In genomic region chr2:145975406-145975805, GRCh38 we compare ENCODE assay signal across 19 cellular contexts.
"Had no signal": no experiment of that assay in that cellular context is flagged by ENCODE, and none has a peak within 500 bp of the region (broad histone marks: within the 10 kb centered on the region; RNA-seq: fewer than 3 reads in every experiment).

No MANE protein-coding gene starts in this region.

- DNase-seq: effector memory CD8-positive, alpha-beta T cell; foreskin keratinocyte; heart right ventricle; hypothalamus; islet precursor cell; mammary epithelial cell; natural killer cell; posterior cingulate gyrus; sigmoid colon; small intestine; stimulated activated CD4-positive, alpha-beta T cell treated with anti-CD3 and anti-CD28 coated beads, Interleukin-12 subunit alpha, Interleukin-12 subunit beta, amount 100 ng/mL, for 4 hours; stimulated activated naive CD4-positive, alpha-beta T cell; trophoblast cell had no signal

- H3K27me3 ChIP-seq: esophagus muscularis mucosa, heart right ventricle, right atrium auricular region, sigmoid colon had no signal

- H3K27ac ChIP-seq: coronary artery, epithelial cell of prostate, esophagus muscularis mucosa, foreskin keratinocyte, heart right ventricle, right atrium auricular region, sigmoid colon had no signal

- H3K4me3 ChIP-seq: coronary artery, esophagus muscularis mucosa, heart right ventricle, right atrium auricular region, sigmoid colon had no signal

- H3K36me3 Mint-ChIP-seq: natural killer cell had no signal

- H3K27me3 Mint-ChIP-seq: effector memory CD8-positive, alpha-beta T cell had no signal

- H3K4me3 Mint-ChIP-seq: effector memory CD8-positive, alpha-beta T cell; natural killer cell; neural crest cell had no signal

- H3K4me1 ChIP-seq: esophagus muscularis mucosa, foreskin keratinocyte, heart right ventricle, right atrium auricular region, sigmoid colon had no signal

- H3K9me3 ChIP-seq: esophagus muscularis mucosa, heart right ventricle, right atrium auricular region, sigmoid colon had no signal

- H3K4me1 Mint-ChIP-seq: natural killer cell, neural crest cell had no signal

- ATAC-seq: effector memory CD8-positive, alpha-beta T cell; foreskin keratinocyte; heart right ventricle; left lobe of liver; natural killer cell had no signal

- H3K27ac Mint-ChIP-seq: effector memory CD8-positive, alpha-beta T cell; natural killer cell had no signal

- H3K36me3 ChIP-seq: esophagus muscularis mucosa, heart right ventricle, right atrium auricular region, sigmoid colon had no signal
